ENCODE assay signal across 8 cellular contexts in the genomic region with DNA sequence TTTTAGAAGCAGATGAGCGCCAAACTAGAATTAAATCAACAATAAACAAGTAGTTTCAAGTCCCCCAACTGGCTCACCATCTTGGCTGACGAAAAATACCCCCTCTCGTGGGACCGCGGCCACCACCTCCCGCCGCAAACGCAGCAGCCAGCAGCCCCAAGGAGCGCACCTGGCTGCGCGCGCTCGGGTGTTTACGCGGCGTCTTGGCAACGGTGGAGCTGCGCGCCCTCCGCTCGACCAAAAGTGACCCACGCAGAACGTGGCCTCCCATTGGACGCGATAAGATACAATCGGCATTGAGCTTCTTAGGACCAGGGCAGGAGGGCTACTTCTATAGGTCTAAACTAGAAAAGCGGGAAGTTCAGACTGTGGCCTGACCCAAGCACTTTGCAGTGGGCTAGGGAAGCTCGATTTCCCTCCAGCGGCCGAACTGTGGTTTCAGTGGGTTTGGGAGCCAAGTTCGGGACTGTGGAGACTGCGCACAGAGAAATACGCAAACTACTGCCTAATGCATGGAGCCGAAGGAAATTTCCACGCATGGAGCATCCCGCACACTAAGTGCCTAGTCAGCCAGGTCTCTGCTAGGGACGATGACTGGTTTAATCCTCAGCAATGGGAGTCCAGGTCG. TPM values are rescaled to one million over a fixed set of nuclear protein-coding genes. Genes with fewer than 3 reads are reported as not detected.
DNase-seq lines count a peak whose midpoint lies in the region; TF ChIP-seq lines count a peak whose summit lies in the region.

Gene MNS1 (minus strand): TSS at position 245 of the 628 bp plus-strand sequence. CDS start 165 bp downstream, at position 80.

- H3K9ac ChIP-seq in ES-I3 (ENCODE audit: low read depth, low read length) (peak within 1 kb of the TSS; percentile 55), subcutaneous abdominal adipose tissue (ENCODE audit: low read length in 5 of 5) (peak within 1 kb of the TSS in 4 of 5 donors; percentile 62 to 81 (median 73))

- no peaks in the 10 kb centered on the region for H3K4me1 ChIP-seq in ES-I3 (ENCODE audit: insufficient read depth, low read length)
- H3K4me1 ChIP-seq in subcutaneous abdominal adipose tissue (ENCODE audit: control insufficient read depth in 5 of 5, insufficient read depth in 5 of 5, low read length in 5 of 5), result peaks cover 0 to 14% (median 12%) of the 10 kb centered on the region in 5 donors

- H3K36me3 ChIP-seq in ES-I3 (ENCODE audit: insufficient read depth, low read length) (no peaks in the 10 kb centered on the region), subcutaneous abdominal adipose tissue (ENCODE audit: control insufficient read depth in 5 of 5, insufficient read depth in 5 of 5, low read length in 5 of 5) (no peaks in the 10 kb centered on the region)

- POLR2A ChIA-PET in RWPE1 (lab: Yijun Ruan, JAX; ENCODE audit: low non-redundant PET), result no interaction called here

- peaks cover 15% of the 10 kb centered on the region for H3K4me1 Mint-ChIP-seq in neural crest cell

- no peaks in the 10 kb centered on the region for H3K9me3 ChIP-seq in ES-I3 (ENCODE audit: control insufficient read depth, insufficient read depth, low read length)
- no peaks in the 10 kb centered on the region for H3K9me3 ChIP-seq in subcutaneous abdominal adipose tissue (ENCODE audit: control insufficient read depth in 5 of 5, low read length in 5 of 5)

- no peaks in the 10 kb centered on the region for H3K36me3 Mint-ChIP-seq in neural crest cell (ENCODE audit: low read depth)

- DNase-seq in GOT3 (lab: John Stamatoyannopoulos, UW) (peak; percentile 59), Kasumi-1 (lab: John Stamatoyannopoulos, UW) (peak; percentile 97 to 98), RWPE1 (ENCODE audit: low spot score) (peak; percentile 99), foreskin melanocyte (peak; percentile 94), neural crest cell (ENCODE audit: low read depth, low spot score) (peak; percentile 68)
- DNase-seq in activated naive CD4-positive, alpha-beta T cell (lab: John Stamatoyannopoulos, UW), result peak in 3 of 4 experiments; percentile 14 to 23 (median 14)

- peak within 1 kb of the TSS; percentile 75 to 90 (median 88) for H3K4me3 ChIP-seq in subcutaneous abdominal adipose tissue (ENCODE audit: low read depth in 1 of 5, low read length in 5 of 5)

- no peaks in the 10 kb centered on the region for H3K27me3 ChIP-seq in subcutaneous abdominal adipose tissue (ENCODE audit: control insufficient read depth in 5 of 5, insufficient read depth in 4 of 5, low read length in 5 of 5)

- peaks cover 3% of the 10 kb centered on the region for H3K27me3 Mint-ChIP-seq in neural crest cell (ENCODE audit: low read depth)

- H3K27ac ChIP-seq in RWPE1 (peak within 1 kb of the TSS; percentile 55), subcutaneous abdominal adipose tissue (ENCODE audit: low read depth, low read length) (no peak within 1 kb of the TSS)

- CTCF ChIA-PET in RWPE1 (lab: Yijun Ruan, JAX), result interaction anchor here (0.6 to 1.5 kb wide), 3 partner anchors 118 to 475 kb away, joined by 3 to 4 read pairs (median 3); no protein-coding TSS in a partner anchor

- H3K9me3 Mint-ChIP-seq in neural crest cell, result peaks cover 2% of the 10 kb centered on the region

- peak within 1 kb of the TSS; percentile 99 for H3K4me3 Mint-ChIP-seq in neural crest cell

- H3K27ac Mint-ChIP-seq in neural crest cell (ENCODE audit: unreplicated experiment), result peak within 1 kb of the TSS; percentile 98

- TF ChIP-seq CTCF in RWPE1 (conservative IDR thresholded peaks at IDR 0.05; ENCODE audit: low read depth) (no peak), neural crest cell (conservative IDR thresholded peaks at IDR 0.05) (no peak)

RNA-seq across cellular contexts. Expression of gene MNS1, which starts in this region (rescaled TPM):
- total RNA-seq in neural crest cell, result 7.9 and 9.6 TPM in 2 replicates

Comparison
In these comparisons a context has a peak if more than half of its experiments do, and no peak if none do; other contexts are left out.
1. DNase-seq: peak in every context shown above with its lines; median percentile 99 in RWPE1; 98 in Kasumi-1; 94 in foreskin melanocyte; 68 in neural crest cell; 59 in GOT3; 14 in activated naive CD4-positive, alpha-beta T cell.